8 cellular contexts compared by ENCODE assay signal in the genomic region with DNA sequence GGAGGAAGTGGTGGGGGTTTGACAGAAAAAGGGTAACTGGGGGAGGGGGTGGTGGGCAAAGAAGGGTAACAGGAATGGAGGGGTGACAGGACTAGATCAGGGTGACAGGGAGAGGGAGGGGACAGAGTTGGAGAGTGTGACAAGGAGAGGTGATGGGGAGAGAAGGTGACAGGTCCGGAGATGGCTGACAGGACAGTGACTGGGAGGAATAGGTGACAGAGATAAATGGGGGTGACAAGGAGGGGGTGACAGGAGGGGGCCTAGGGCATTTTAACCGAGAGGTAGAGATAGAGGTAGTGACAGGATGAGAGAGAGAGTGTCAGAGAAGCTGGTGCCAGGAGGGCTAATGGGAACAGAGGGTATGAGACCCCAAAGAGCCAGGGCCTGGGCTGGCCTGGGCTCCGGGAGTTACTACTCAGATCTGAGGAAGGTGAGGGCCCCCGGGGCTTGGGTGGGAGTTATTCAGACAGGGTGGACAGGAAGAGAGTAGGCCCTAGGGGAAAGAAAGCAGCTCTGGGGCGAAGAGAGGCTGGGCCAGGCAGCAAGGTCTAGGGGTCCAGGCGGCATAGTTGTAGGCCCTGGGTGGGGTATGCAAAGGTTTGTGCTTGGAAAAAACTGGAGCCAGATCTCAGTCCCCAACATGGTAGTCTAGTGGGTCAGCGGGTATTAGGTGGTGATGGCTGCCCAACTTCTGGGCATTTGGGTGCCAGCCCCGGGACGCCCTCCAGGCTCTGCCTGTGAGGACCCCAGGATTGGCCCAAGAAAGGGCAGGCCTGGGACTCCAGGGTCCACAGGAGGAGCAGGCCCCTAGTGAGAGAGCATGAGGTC. TPM values are rescaled to one million over a fixed set of nuclear protein-coding genes. Genes with fewer than 3 reads are reported as not detected.
DNase-seq lines count a peak whose midpoint lies in the region; TF ChIP-seq lines count a peak whose summit lies in the region.

No MANE protein-coding gene starts in this region.

- H3K27me3 Mint-ChIP-seq in Caco-2 (ENCODE audit: insufficient read depth, unreplicated experiment) (no peaks in the 10 kb centered on the region), HFFc6 (ENCODE audit: insufficient read depth) (peaks cover 5% of the 10 kb centered on the region)

- no peaks in the 10 kb centered on the region for H3K9me3 ChIP-seq in Caco-2
- H3K9me3 ChIP-seq in OCI-LY3 (ENCODE audit: insufficient read depth, low read length): no peaks in the 10 kb centered on the region
- H3K9me3 ChIP-seq in esophagus squamous epithelium: no peaks in the 10 kb centered on the region
- H3K9me3 ChIP-seq in ovary: no peaks in the 10 kb centered on the region

- DNase-seq in Caco-2 (no peak), esophagus squamous epithelium (lab: John Stamatoyannopoulos, UW) (no peak), ovary (peak; percentile 38 to 59 (median 48)), inferior parietal cortex (ENCODE audit: extremely low spot score) (no peak), DMS79 treated with DMSO at 0.1 percent for 48 hours (lab: John Stamatoyannopoulos, UW) (no peak), HFFc6 (no peak), KBM-7 (no peak)

- POLR2A ChIA-PET in Caco-2 (lab: Charles Lee): interaction anchor here (2.1 kb wide), 1 partner anchor 27 kb away, joined by 5 read pairs; a partner anchor contains a TSS

- H3K9ac ChIP-seq in OCI-LY3 (ENCODE audit: low read length): peak overlapping the region; percentile 95

- H3K27ac Mint-ChIP-seq in Caco-2 (ENCODE audit: unreplicated experiment) (no peak overlapping the region), HFFc6 (no peak overlapping the region)

- H3K36me3 Mint-ChIP-seq in Caco-2 (ENCODE audit: insufficient read depth, unreplicated experiment) (peaks cover 11% of the 10 kb centered on the region), HFFc6 (ENCODE audit: low read depth) (peaks cover 8% of the 10 kb centered on the region)

- in situ Hi-C loops in KBM-7 (cut with MboI; ENCODE audit: low pct_unique_long_range_greater_than_20kb, low sequenced_read_pairs): no loop called here

- no peaks in the 10 kb centered on the region for H4K20me1 ChIP-seq in OCI-LY3 (ENCODE audit: insufficient read depth, low read length)

- peak overlapping the region; percentile 98 for H3K4me2 ChIP-seq in OCI-LY3 (ENCODE audit: low read length)

- H3K4me3 ChIP-seq in Caco-2 (ENCODE audit: low read depth, low read length) (peak overlapping the region; percentile 54), OCI-LY3 (ENCODE audit: low read length) (peak overlapping the region; percentile 81), esophagus squamous epithelium (peak overlapping the region; percentile 47 to 98 (median 74)), ovary (peak overlapping the region; percentile 86)

- H3K27ac ChIP-seq in OCI-LY3 (ENCODE audit: low read length) (peak overlapping the region; percentile 88), esophagus squamous epithelium (peak overlapping the region; percentile 90 to 99 (median 96)), ovary (peak overlapping the region; percentile 67 to 68)

- peaks cover 10% of the 10 kb centered on the region; the same call in 1 of the 2 replicates for H3K4me1 ChIP-seq in Caco-2
- peaks cover 20% of the 10 kb centered on the region for H3K4me1 ChIP-seq in OCI-LY3 (ENCODE audit: low read length)
- H3K4me1 ChIP-seq in esophagus squamous epithelium: peaks cover 22 to 53% (median 33%) of the 10 kb centered on the region in 3 donors
- H3K4me1 ChIP-seq in ovary (ENCODE audit: insufficient read depth): peaks cover 6% of the 10 kb centered on the region

- H3K27me3 ChIP-seq in Caco-2 (replicated peaks; ENCODE audit: control insufficient read depth, insufficient read depth, low read length) (no peaks in the 10 kb centered on the region), OCI-LY3 (ENCODE audit: low read depth, low read length) (no peaks in the 10 kb centered on the region), esophagus squamous epithelium (no peaks in the 10 kb centered on the region), ovary (no peaks in the 10 kb centered on the region)

- intact Hi-C loops in Caco-2 (cut with micrococcal nuclease; ENCODE audit: unreplicated experiment): loop anchor here (1.0 kb wide), 1 partner anchor 11 kb away; no protein-coding TSS in a partner anchor
- intact Hi-C loops in esophagus squamous epithelium (cut with DNase I): no loop called here
- intact Hi-C loops in ovary (cut with DNase I): loop anchor here in 1 of 4 donors (2.0 kb wide), 1 partner anchor 15 kb away; a partner anchor contains a TSS

- no peak for TF ChIP-seq EP300 in ovary (IDR thresholded peaks at IDR 0.05)

- no TSS peak for BruUV-seq in Caco-2 (replicated peaks; lab: Mats Ljungman, UMichigan)

- CTCF ChIA-PET in Caco-2 (lab: Charles Lee): interaction anchor here (1.0 kb wide), 1 partner anchor 9 kb away, joined by 3 read pairs; no protein-coding TSS in a partner anchor

- TF ChIP-seq CTCF in Caco-2 (IDR thresholded peaks at IDR 0.05; ENCODE audit: insufficient read depth in 1 of 2, low read depth in 1 of 2, low read length in 1 of 2, severe bottlenecking in 1 of 2, unreplicated experiment in 1 of 2) (no peak), OCI-LY3 (IDR thresholded peaks at IDR 0.05; ENCODE audit: low read depth, low read length) (no peak), esophagus squamous epithelium (IDR thresholded peaks at IDR 0.05) (no peak), ovary (IDR thresholded peaks at IDR 0.05) (no peak), HFFc6 (IDR thresholded peaks at IDR 0.05) (no peak)

- H3K4me3 Mint-ChIP-seq in Caco-2 (ENCODE audit: unreplicated experiment) (no peak overlapping the region), HFFc6 (no peak overlapping the region; the same call in 1 of the 2 replicates)

- 14% methylated on average over 8 of the region's 9 CpGs for WGBS in esophagus squamous epithelium, 2 donors
- 26 to 28% (median 28%) methylated on average over 9 of the region's 9 CpGs for WGBS in ovary, 3 donors

- peaks cover 25% of the 10 kb centered on the region for H3K79me2 ChIP-seq in OCI-LY3 (ENCODE audit: low read length)

- H3K4me1 Mint-ChIP-seq in Caco-2 (ENCODE audit: low read depth, unreplicated experiment): no peaks in the 10 kb centered on the region
- H3K4me1 Mint-ChIP-seq in HFFc6 (ENCODE audit: low read depth): peaks cover 26% of the 10 kb centered on the region

- no peak for TF ChIP-seq POLR2A in esophagus squamous epithelium (IDR thresholded peaks at IDR 0.05)
- TF ChIP-seq POLR2A in ovary (IDR thresholded peaks at IDR 0.05): no peak

- H3K9me3 Mint-ChIP-seq in Caco-2 (ENCODE audit: unreplicated experiment) (no peaks in the 10 kb centered on the region), HFFc6 (no peaks in the 10 kb centered on the region)

- H2AFZ ChIP-seq in OCI-LY3 (ENCODE audit: low read depth, low read length): no peak overlapping the region

- H3K36me3 ChIP-seq in Caco-2 (ENCODE audit: control insufficient read depth, insufficient read depth, low read length) (no peaks in the 10 kb centered on the region), OCI-LY3 (replicated peaks; ENCODE audit: low read depth, low read length) (peaks cover 11% of the 10 kb centered on the region), esophagus squamous epithelium (peaks cover 23 to 32% (median 29%) of the 10 kb centered on the region in 3 donors), ovary (no peaks in the 10 kb centered on the region)

RNA-seq across cellular contexts. Expression of a gene that starts 0.7 kb away (rescaled TPM):
- total RNA-seq in Caco-2 (2022) (44.8 and 47.8 TPM in 2 replicates), esophagus squamous epithelium (10 to 100 TPM; 25.1 to 54.9 (median 27.9) TPM), ovary (100 to 1,000 TPM in 4 of 7 donors, 10 to 100 TPM in 3; 24.6 to 139 (median 113) TPM)
- 10 to 100 TPM in 1 of 2 donors, 1 to 10 TPM in 1; 6.6 to 71.0 TPM for polyA plus RNA-seq in ovary
- 10 to 100 TPM; 67.6 to 75.4 (median 73.7) TPM for total RNA-seq in HFFc6 (2021; fragmentation: NEBNext Ultra II Directional; extraction: Animal tissue kit (Norgen Biotek cat#: 25700))

RNA-seq across cellular contexts. Expression of a gene that starts 14.8 kb away (rescaled TPM):
- total RNA-seq in Caco-2 (2022) (134 and 149 TPM in 2 replicates), esophagus squamous epithelium (10 to 100 TPM; 13.3 to 32.5 (median 21.0) TPM), ovary (100 to 1,000 TPM in 1 of 7 donors, 10 to 100 TPM in 6; 23.1 to 110 (median 76.6) TPM)
- 10 to 100 TPM; 31.7 to 51.0 TPM for polyA plus RNA-seq in ovary
- 10 to 100 TPM; 74.7 to 87.8 (median 78.8) TPM for total RNA-seq in HFFc6 (2021; fragmentation: NEBNext Ultra II Directional; extraction: Animal tissue kit (Norgen Biotek cat#: 25700))

RNA-seq across cellular contexts. Expression of a gene that starts 27.3 kb away (rescaled TPM):
- total RNA-seq in Caco-2 (2022) (59.6 and 60.2 TPM in 2 replicates), esophagus squamous epithelium (10 to 100 TPM; 15.9 to 29.6 (median 26.5) TPM), ovary (10 to 100 TPM; 16.0 to 40.9 (median 34.9) TPM)
- 10 to 100 TPM; 31.9 to 38.3 TPM for polyA plus RNA-seq in ovary
- total RNA-seq in HFFc6 (2021; fragmentation: NEBNext Ultra II Directional; extraction: Animal tissue kit (Norgen Biotek cat#: 25700)): 10 to 100 TPM; 36.3 to 45.5 (median 43.1) TPM

RNA-seq across cellular contexts. Expression of a gene that starts 32.2 kb away (rescaled TPM):
- total RNA-seq in Caco-2 (2022) (2.8 and 2.9 TPM in 2 replicates), esophagus squamous epithelium (1 to 10 TPM in 1 of 4 donors, under 1 TPM in 3; 0.75 to 1.0 (median 0.82) TPM), ovary (1 to 10 TPM in 2 of 7 donors, under 1 TPM in 4, not detected in 1; 0.58 to 2.9 (median 0.78) TPM)
- polyA plus RNA-seq in ovary: under 1 TPM in 1 of 2 donors, not detected in 1; 0.71 TPM
- total RNA-seq in HFFc6 (2021; fragmentation: NEBNext Ultra II Directional; extraction: Animal tissue kit (Norgen Biotek cat#: 25700)): 1 to 10 TPM in 1 of 6 experiments, under 1 TPM in 5; 0.67 to 2.0 (median 0.86) TPM

RNA-seq across cellular contexts. Expression of a gene that starts 32.7 kb away (rescaled TPM):
- total RNA-seq in Caco-2 (2022) (94.0 and 103 TPM in 2 replicates), esophagus squamous epithelium (10 to 100 TPM; 22.5 to 45.9 (median 30.3) TPM), ovary (10 to 100 TPM; 15.8 to 40.2 (median 20.6) TPM)
- 10 to 100 TPM in 1 of 2 donors, 1 to 10 TPM in 1; 4.1 to 23.4 TPM for polyA plus RNA-seq in ovary
- total RNA-seq in HFFc6 (2021; fragmentation: NEBNext Ultra II Directional; extraction: Animal tissue kit (Norgen Biotek cat#: 25700)): 10 to 100 TPM; 32.3 to 43.5 (median 40.7) TPM

Comparison
In these comparisons a context has a peak if more than half of its experiments do, and no peak if none do; other contexts are left out.
1. DNase-seq: peak in ovary (5 of 5); none in Caco-2 (0 of 2), esophagus squamous epithelium (single experiment), inferior parietal cortex (single experiment), DMS79 treated with DMSO at 0.1 percent for 48 hours (single experiment), HFFc6 (single experiment) and KBM-7 (single experiment).
2. Peak in every context shown above with its lines, with median percentiles within 50 percentile points of each other: H3K4me3 ChIP-seq and H3K27ac ChIP-seq.